In the genomic region with DNA sequence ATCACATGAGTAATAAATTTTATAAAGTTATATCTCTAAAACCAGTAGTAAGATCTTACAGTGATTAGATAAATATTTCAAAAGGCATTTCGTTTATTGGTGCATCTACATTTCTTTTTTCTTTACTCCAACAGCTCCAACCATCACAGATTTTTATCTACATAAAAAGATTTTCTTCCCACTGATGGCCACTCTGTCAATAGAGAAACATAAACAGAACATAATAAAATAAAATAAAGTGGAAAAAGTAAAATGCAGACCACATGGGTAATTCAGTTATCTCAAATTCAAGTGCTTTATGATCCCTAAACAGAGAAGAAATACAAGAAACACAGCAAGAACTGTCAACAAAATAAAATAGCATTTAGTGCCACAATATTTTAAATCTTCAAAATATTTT, we compare ENCODE assay signal across 25 cellular contexts.
"Had no signal": no experiment of that assay in that cellular context is flagged by ENCODE, and none has a peak within 500 bp of the region (broad histone marks: within the 10 kb centered on the region; RNA-seq: fewer than 3 reads in every experiment).

No MANE protein-coding gene starts in this region.

- H3K4me3 ChIP-seq: stomach, suprapubic skin, testis, thoracic aorta, thyroid gland, tibial artery, tibial nerve, transverse colon, upper lobe of left lung, upper lobe of right lung, uterus, vagina had no signal

- H3K36me3 ChIP-seq: stomach, suprapubic skin, thoracic aorta, thyroid gland, tibial artery, tibial nerve, transverse colon, upper lobe of left lung, upper lobe of right lung, uterus, vagina had no signal

- H3K27me3 ChIP-seq: stomach, suprapubic skin, testis, thyroid gland, tibial artery, tibial nerve, transverse colon, upper lobe of left lung, upper lobe of right lung, uterus, vagina had no signal

- H3K9me3 ChIP-seq: stomach, suprapubic skin, testis, thoracic aorta, thyroid gland, tibial artery, tibial nerve, transverse colon, upper lobe of left lung, upper lobe of right lung, uterus, vagina had no signal

- H3K27ac ChIP-seq: stomach, suprapubic skin, testis, thoracic aorta, thyroid gland, tibial artery, tibial nerve, transverse colon, upper lobe of left lung, upper lobe of right lung, uterus, vagina had no signal

- DNase-seq: stimulated activated CD4-positive, alpha-beta T cell treated with anti-CD3 and anti-CD28 coated beads, Interleukin-2, amount 100 ng/mL, for 48 hours; stimulated activated CD4-positive, alpha-beta T cell treated with anti-CD3 and anti-CD28 coated beads, Interleukin-4, amount 100 ng/mL, for 1 hour; stimulated activated CD4-positive, alpha-beta T cell treated with anti-CD3 and anti-CD28 coated beads, Interleukin-4, amount 100 ng/mL, for 24 hours; stimulated activated CD4-positive, alpha-beta T cell treated with anti-CD3 and anti-CD28 coated beads, Interleukin-4, amount 100 ng/mL, for 4 hours; stimulated activated CD8-positive, alpha-beta memory T cell treated with anti-CD3 and anti-CD28 coated beads, Interleukin-4, amount 100 ng/mL, for 48 hours; stimulated activated naive B cell treated with anti-CD40 and anti-IgM and Interleukin-4, amounts not matched to agents 10 μg/mL and 1 μg/mL and 100 μg/mL, for 72 hours; stimulated activated naive CD4-positive, alpha-beta T cell; stimulated activated naive CD4-positive, alpha-beta T cell treated with Interleukin-2 at 50 U/mL for 16 hours; stimulated activated naive CD8-positive, alpha-beta T cell treated with anti-CD3 and anti-CD28 coated beads, Interleukin-15, amount 100 ng/mL, for 72 hours; stimulated activated naive CD8-positive, alpha-beta T cell treated with anti-CD3 and anti-CD28 coated beads, Interleukin-15, Interleukin-2, amounts not matched to agents 100 U/mL and 50 U/mL, for 24 hours; stomach; substantia nigra; testis; thyroid gland; tibial artery; transverse colon; upper lobe of left lung; upper lobe of right lung; uterus had no signal

- H3K4me1 ChIP-seq: stomach, suprapubic skin, testis, tibial artery, tibial nerve, transverse colon, upper lobe of right lung, uterus, vagina had no signal

- ATAC-seq: stimulated activated effector memory CD8-positive, alpha-beta T cell treated with anti-CD3 and anti-CD28 coated beads, Interleukin-12 subunit alpha, Interleukin-12 subunit beta, amount 100 ng/mL, for 72 hours; stimulated activated memory B cell treated with anti-CD40 and anti-IgM and Interleukin-4, amounts not matched to agents 10 μg/mL and 1 μg/mL and 100 μg/mL, for 72 hours; stimulated activated naive B cell treated with anti-CD40 and anti-IgM and Interleukin-4, amounts not matched to agents 10 μg/mL and 1 μg/mL and 100 μg/mL, for 72 hours; stimulated activated naive CD8-positive, alpha-beta T cell treated with anti-CD3 and anti-CD28 coated beads, Interleukin-15, amount 100 ng/mL, for 72 hours; stimulated activated naive CD8-positive, alpha-beta T cell treated with anti-CD3 and anti-CD28 coated beads, Interleukin-15, Interleukin-2, amounts not matched to agents 100 U/mL and 50 U/mL, for 24 hours; upper lobe of right lung had no signal
